ENCODE assay signal across 34 cellular contexts in the genomic region with DNA sequence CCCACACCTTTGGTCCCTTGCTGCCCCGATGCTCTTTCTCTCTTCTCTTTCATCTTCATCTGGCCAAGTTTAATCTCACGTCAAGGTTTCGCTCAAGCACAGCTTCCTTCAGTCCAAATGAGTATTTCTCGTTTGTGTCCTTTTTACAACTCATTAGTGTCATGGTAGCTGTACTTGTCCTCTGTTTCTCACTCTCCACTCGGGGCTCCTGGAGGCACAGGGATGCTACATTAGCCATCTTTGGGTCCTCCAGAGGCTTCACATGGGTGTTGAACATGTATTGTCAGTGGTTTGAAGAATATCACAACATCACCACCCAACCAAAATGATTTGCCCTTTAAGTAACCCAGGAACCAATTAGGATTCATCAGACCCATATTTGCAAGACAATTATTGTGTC. TPM values are rescaled to one million over a fixed set of nuclear protein-coding genes. Genes with fewer than 3 reads are reported as not detected.
"Had no signal": no experiment of that assay in that cellular context is flagged by ENCODE, and none has a peak within 500 bp of the region (broad histone marks: within the 10 kb centered on the region; RNA-seq: fewer than 3 reads in every experiment).

No MANE protein-coding gene starts in this region.

- H3K27ac Mint-ChIP-seq: activated CD4-positive, alpha-beta memory T cell treated with anti-CD3 and anti-CD28 coated beads for 36 hours; activated CD4-positive, alpha-beta T cell treated with anti-CD3 and anti-CD28 coated beads for 36 hours; activated CD4-positive, alpha-beta T cell treated with anti-CD3 and anti-CD28 coated beads, Interleukin-2, amount 10 ng/mL, durations not matched to agents 24 days and 14 days; activated CD8-positive, alpha-beta memory T cell treated with anti-CD3 and anti-CD28 coated beads, Interleukin-2, amount 10 ng/mL, durations not matched to agents 7 days and 5 days; activated CD8-positive, alpha-beta T cell treated with anti-CD3 and anti-CD28 coated beads, Interleukin-2, amount 10 ng/mL, durations not matched to agents 7 days and 5 days; activated naive CD4-positive, alpha-beta T cell treated with anti-CD3 and anti-CD28 coated beads for 36 hours; activated naive CD4-positive, alpha-beta T cell treated with anti-CD3 and anti-CD28 coated beads, Interleukin-2, amount 50 U/mL, for 24 hours; activated naive CD8-positive, alpha-beta T cell treated with anti-CD3 and anti-CD28 coated beads for 36 hours; activated naive CD8-positive, alpha-beta T cell treated with anti-CD3 and anti-CD28 coated beads, Interleukin-2, amount 50 U/mL, for 24 hours; activated T-helper 1 cell treated with anti-CD3 and anti-CD28 coated beads, Interleukin-12 subunit alpha, Interleukin-12 subunit beta, Interleukin-2, Interleukin-4 antibody, amounts not matched to agents 30 ng/mL and 10 ng/mL and 1 ng/mL, durations not matched to agents 14 hours and 24 hours and 36 hours; activated T-helper 2 cell treated with anti-CD3 and anti-CD28 coated beads, Interferon-gamma antibody, Interleukin-2, Interleukin-4, amounts not matched to agents 10 μg/mL and 5 μg/mL and 100 μg/mL, durations not matched to agents 14 hours and 24 hours and 36 hours; T-helper 17 cell; T-helper 2 cell treated with Interferon-gamma antibody and Interleukin-4, amounts not matched to agents 5 μg/mL and 100 μg/mL, for 36 hours had no signal

- H3K27me3 ChIP-seq: adrenal gland, body of pancreas, colonic mucosa had no signal

- H3K4me1 Mint-ChIP-seq: activated CD8-positive, alpha-beta memory T cell treated with anti-CD3 and anti-CD28 coated beads, Interleukin-2, amount 10 ng/mL, durations not matched to agents 7 days and 5 days had no signal

- H3K4me1 ChIP-seq: adrenal gland, body of pancreas, colonic mucosa had no signal

- ATAC-seq: activated CD4-positive, alpha-beta T cell treated with anti-CD3 and anti-CD28 coated beads for 36 hours; activated CD8-positive, alpha-beta memory T cell treated with anti-CD3 and anti-CD28 coated beads, Interleukin-2, amount 10 ng/mL, durations not matched to agents 7 days and 5 days; activated CD8-positive, alpha-beta T cell treated with anti-CD3 and anti-CD28 coated beads, Interleukin-2, amount 10 ng/mL, durations not matched to agents 7 days and 5 days; activated naive CD8-positive, alpha-beta T cell treated with anti-CD3 and anti-CD28 coated beads, Interleukin-2, amount 50 U/mL, for 24 hours; body of pancreas; T-helper 17 cell had no signal

- H3K9me3 Mint-ChIP-seq: activated CD4-positive, alpha-beta memory T cell treated with anti-CD3 and anti-CD28 coated beads for 36 hours; activated CD4-positive, alpha-beta T cell treated with anti-CD3 and anti-CD28 coated beads, Interleukin-2, amount 10 ng/mL, durations not matched to agents 24 days and 14 days; activated naive CD4-positive, alpha-beta T cell treated with anti-CD3 and anti-CD28 coated beads for 36 hours; activated naive CD4-positive, alpha-beta T cell treated with anti-CD3 and anti-CD28 coated beads, Interleukin-2, amount 50 U/mL, for 24 hours; activated naive CD8-positive, alpha-beta T cell treated with anti-CD3 and anti-CD28 coated beads for 36 hours; activated naive CD8-positive, alpha-beta T cell treated with anti-CD3 and anti-CD28 coated beads, Interleukin-2, amount 50 U/mL, for 24 hours; activated T-helper 1 cell treated with anti-CD3 and anti-CD28 coated beads, Interleukin-12 subunit alpha, Interleukin-12 subunit beta, Interleukin-2, Interleukin-4 antibody, amounts not matched to agents 30 ng/mL and 10 ng/mL and 1 ng/mL, durations not matched to agents 14 hours and 24 hours and 36 hours; activated T-helper 2 cell treated with anti-CD3 and anti-CD28 coated beads, Interferon-gamma antibody, Interleukin-2, Interleukin-4, amounts not matched to agents 10 μg/mL and 5 μg/mL and 100 μg/mL, durations not matched to agents 14 hours and 24 hours and 36 hours; T-helper 2 cell treated with Interferon-gamma antibody and Interleukin-4, amounts not matched to agents 5 μg/mL and 100 μg/mL, for 36 hours had no signal

- H3K9me3 ChIP-seq: adrenal gland, body of pancreas, colonic mucosa, esophagus squamous epithelium had no signal

- H3K4me3 ChIP-seq: adrenal gland, body of pancreas, colonic mucosa, esophagus squamous epithelium had no signal

- H3K27me3 Mint-ChIP-seq: activated CD4-positive, alpha-beta T cell treated with anti-CD3 and anti-CD28 coated beads, Interleukin-2, amount 10 ng/mL, durations not matched to agents 24 days and 14 days; activated CD8-positive, alpha-beta memory T cell treated with anti-CD3 and anti-CD28 coated beads, Interleukin-2, amount 10 ng/mL, durations not matched to agents 7 days and 5 days; activated naive CD4-positive, alpha-beta T cell treated with anti-CD3 and anti-CD28 coated beads, Interleukin-2, amount 50 U/mL, for 24 hours; activated naive CD8-positive, alpha-beta T cell treated with anti-CD3 and anti-CD28 coated beads for 36 hours; activated naive CD8-positive, alpha-beta T cell treated with anti-CD3 and anti-CD28 coated beads, Interleukin-2, amount 50 U/mL, for 24 hours had no signal

- DNase-seq: activated CD4-positive, alpha-beta memory T cell treated with anti-CD3 and anti-CD28 coated beads for 36 hours; activated CD4-positive, alpha-beta T cell treated with anti-CD3 and anti-CD28 coated beads for 36 hours; activated CD4-positive, alpha-beta T cell treated with anti-CD3 and anti-CD28 coated beads, Interleukin-2, amount 10 ng/mL, durations not matched to agents 24 days and 14 days; activated CD4-positive, CD25-positive, alpha-beta regulatory T cell; activated CD4-positive, CD25-positive, alpha-beta regulatory T cell treated with anti-CD3 and anti-CD28 coated beads, Interleukin-2, amount 50 U/mL, for 72 hours; activated CD8-positive, alpha-beta memory T cell treated with anti-CD3 and anti-CD28 coated beads, Interleukin-2, amount 10 ng/mL, durations not matched to agents 7 days and 5 days; activated CD8-positive, alpha-beta memory T cell treated with anti-CD3 and anti-CD28 coated beads, Interleukin-2, amount 50 U/mL, for 4 hours; activated CD8-positive, alpha-beta T cell treated with anti-CD3 and anti-CD28 coated beads, Interleukin-2, amount 10 ng/mL, durations not matched to agents 7 days and 5 days; activated effector memory CD4-positive, alpha-beta T cell treated with anti-CD3 and anti-CD28 coated beads, Interleukin-2, amount 50 U/mL, for 16 hours; activated naive CD4-positive, alpha-beta T cell treated with anti-CD3 and anti-CD28 coated beads for 36 hours; activated naive CD8-positive, alpha-beta T cell treated with anti-CD3 and anti-CD28 coated beads for 36 hours; activated naive CD8-positive, alpha-beta T cell treated with anti-CD3 and anti-CD28 coated beads, Interleukin-2, amount 50 U/mL, for 24 hours; activated T-cell treated with anti-CD3 and anti-CD28 coated beads, Interleukin-2, amount 50 U/mL, for 1 hour; activated T-cell treated with anti-CD3 and anti-CD28 coated beads, Interleukin-2, amount 50 U/mL, for 48 hours; adrenal gland; amygdala; aorta; body of pancreas; central memory CD4-positive, alpha-beta T cell; cerebellar nuclear complex; colonic mucosa; effector CD8-positive, alpha-beta T cell; esophagus squamous epithelium; head of caudate nucleus; T-helper 1 cell; T-helper 17 cell; T1000 had no signal

- H3K36me3 Mint-ChIP-seq: activated CD4-positive, alpha-beta memory T cell treated with anti-CD3 and anti-CD28 coated beads for 36 hours; activated CD8-positive, alpha-beta memory T cell treated with anti-CD3 and anti-CD28 coated beads, Interleukin-2, amount 10 ng/mL, durations not matched to agents 7 days and 5 days; activated naive CD4-positive, alpha-beta T cell treated with anti-CD3 and anti-CD28 coated beads, Interleukin-2, amount 50 U/mL, for 24 hours; activated naive CD8-positive, alpha-beta T cell treated with anti-CD3 and anti-CD28 coated beads for 36 hours had no signal

- H3K27ac ChIP-seq: adrenal gland, body of pancreas, colonic mucosa, epithelial cell of prostate, esophagus squamous epithelium had no signal

- H3K36me3 ChIP-seq: adrenal gland, colonic mucosa, esophagus squamous epithelium had no signal

- H3K4me3 Mint-ChIP-seq: activated CD4-positive, alpha-beta memory T cell treated with anti-CD3 and anti-CD28 coated beads for 36 hours; activated CD4-positive, alpha-beta T cell treated with anti-CD3 and anti-CD28 coated beads for 36 hours; activated CD4-positive, alpha-beta T cell treated with anti-CD3 and anti-CD28 coated beads, Interleukin-2, amount 10 ng/mL, durations not matched to agents 24 days and 14 days; activated CD8-positive, alpha-beta memory T cell treated with anti-CD3 and anti-CD28 coated beads, Interleukin-2, amount 10 ng/mL, durations not matched to agents 7 days and 5 days; activated CD8-positive, alpha-beta T cell treated with anti-CD3 and anti-CD28 coated beads, Interleukin-2, amount 10 ng/mL, durations not matched to agents 7 days and 5 days; activated naive CD4-positive, alpha-beta T cell treated with anti-CD3 and anti-CD28 coated beads for 36 hours; activated naive CD4-positive, alpha-beta T cell treated with anti-CD3 and anti-CD28 coated beads, Interleukin-2, amount 50 U/mL, for 24 hours; activated naive CD8-positive, alpha-beta T cell treated with anti-CD3 and anti-CD28 coated beads for 36 hours; activated naive CD8-positive, alpha-beta T cell treated with anti-CD3 and anti-CD28 coated beads, Interleukin-2, amount 50 U/mL, for 24 hours; activated T-helper 1 cell treated with anti-CD3 and anti-CD28 coated beads, Interleukin-12 subunit alpha, Interleukin-12 subunit beta, Interleukin-2, Interleukin-4 antibody, amounts not matched to agents 30 ng/mL and 10 ng/mL and 1 ng/mL, durations not matched to agents 14 hours and 24 hours and 36 hours; T-helper 17 cell; T-helper 2 cell treated with Interferon-gamma antibody and Interleukin-4, amounts not matched to agents 5 μg/mL and 100 μg/mL, for 36 hours had no signal

RNA-seq across cellular contexts. Expression of a gene that starts 30.4 kb away (rescaled TPM):
- total RNA-seq: activated CD4-positive, alpha-beta T cell treated with anti-CD3 and anti-CD28 coated beads, Interleukin-2, amount 10 ng/mL, durations not matched to agents 24 days and 14 days; activated CD8-positive, alpha-beta memory T cell treated with anti-CD3 and anti-CD28 coated beads for 36 hours; activated CD8-positive, alpha-beta memory T cell treated with anti-CD3 and anti-CD28 coated beads, Interleukin-2, amount 10 ng/mL, durations not matched to agents 7 days and 5 days; activated CD8-positive, alpha-beta T cell treated with anti-CD3 and anti-CD28 coated beads, Interleukin-2, amount 10 ng/mL, durations not matched to agents 7 days and 5 days; activated T-helper 1 cell treated with anti-CD3 and anti-CD28 coated beads, Interleukin-12 subunit alpha, Interleukin-12 subunit beta, Interleukin-2, Interleukin-4 antibody, amounts not matched to agents 30 ng/mL and 10 ng/mL and 1 ng/mL, durations not matched to agents 14 hours and 24 hours and 36 hours; activated T-helper 2 cell treated with anti-CD3 and anti-CD28 coated beads, Interferon-gamma antibody, Interleukin-2, Interleukin-4, amounts not matched to agents 10 μg/mL and 5 μg/mL and 100 μg/mL, durations not matched to agents 14 hours and 24 hours and 36 hours; body of pancreas; fibroblast of lung had no signal
- polyA plus RNA-seq: fibroblast of lung had no signal
